Comparison of ENCODE assay signal across 10 cellular contexts in genomic region chr1:77513839-77514763, GRCh38.
DNase-seq lines count a peak whose midpoint lies in the region; ATAC-seq and TF ChIP-seq lines count a peak whose summit lies in the region.
"Had no signal": no experiment of that assay in that cellular context is flagged by ENCODE, and none has a peak within 500 bp of the region (broad histone marks: within the 10 kb centered on the region; RNA-seq: fewer than 3 reads in every experiment).

No MANE protein-coding gene starts in this region.

- WGBS in ectodermal cell, 2 experiments = 66 to 70% methylated on average over 16 to 17 of the region's 17 CpGs

- no peaks in the 10 kb centered on the region for H3K27me3 ChIP-seq in ectodermal cell (ENCODE audit: control insufficient read depth, insufficient read depth, low read length, poor library complexity, severe bottlenecking)

- H3K27me3 Mint-ChIP-seq in type B pancreatic cell = no peaks in the 10 kb centered on the region

- no peak overlapping the region for H3K4me3 ChIP-seq in ectodermal cell (ENCODE audit: insufficient read depth, low read depth, low read length)

- peaks cover 11% of the 10 kb centered on the region for H3K4me1 ChIP-seq in ectodermal cell (ENCODE audit: control insufficient read depth, insufficient read depth, low read length)

- no peak for TF ChIP-seq POLR2A in erythroblast (IDR thresholded peaks at IDR 0.05; ENCODE audit: low read length)

- TF ChIP-seq CTCF in type B pancreatic cell (conservative IDR thresholded peaks at IDR 0.05) = no peak

- peaks cover 14% of the 10 kb centered on the region for H3K4me1 Mint-ChIP-seq in type B pancreatic cell (ENCODE audit: unreplicated experiment)

- H3K9me3 Mint-ChIP-seq in type B pancreatic cell = no peaks in the 10 kb centered on the region

- DNase-seq in M059J (ENCODE audit: low read depth) (peak; percentile 72), lung microvascular endothelial cell (ENCODE audit: low read depth in 2 of 2) (peak; percentile 72 to 81), type B pancreatic cell (ENCODE audit: extremely low spot score, unreplicated experiment) (no peak), erythroblast (lab: John Stamatoyannopoulos, UW) (no peak), NCI-H128 (lab: John Stamatoyannopoulos, UW; ENCODE audit: unreplicated experiment) (no peak), NCI-H1092 (lab: John Stamatoyannopoulos, UW) (no peak)
- DNase-seq: activated T-cell treated with anti-CD3 and anti-CD28 coated beads, Interleukin-2, amount 50 U/mL, for 48 hours had no signal

- H3K27ac Mint-ChIP-seq in type B pancreatic cell = peak overlapping the region; percentile 54

- ATAC-seq in GM19324 (IDR thresholded peaks at IDR 0.05; ENCODE audit: low FRiP score, unreplicated experiment) = no peak
- ATAC-seq: left lobe of liver had no signal

- no peaks in the 10 kb centered on the region for H3K9me3 ChIP-seq in ectodermal cell (ENCODE audit: control insufficient read depth, low read length)

- peak overlapping the region; percentile 96 for H3K27ac ChIP-seq in ectodermal cell (ENCODE audit: insufficient read depth, low read depth, low read length, poor library complexity, severe bottlenecking)

- H3K36me3 ChIP-seq in ectodermal cell (ENCODE audit: control insufficient read depth, insufficient read depth, low read length) = no peaks in the 10 kb centered on the region

- H3K4me3 Mint-ChIP-seq in type B pancreatic cell = no peak overlapping the region

- H3K36me3 Mint-ChIP-seq in type B pancreatic cell = no peaks in the 10 kb centered on the region

Comparison
In these comparisons a context has a peak if more than half of its experiments do, and no peak if none do; other contexts are left out.
1. DNase-seq: peak in M059J (single experiment) and lung microvascular endothelial cell (2 of 2); none in type B pancreatic cell (single experiment), erythroblast (0 of 2), NCI-H128 (single experiment) and NCI-H1092 (single experiment).